12 cellular contexts compared by ENCODE assay signal in the genomic region with DNA sequence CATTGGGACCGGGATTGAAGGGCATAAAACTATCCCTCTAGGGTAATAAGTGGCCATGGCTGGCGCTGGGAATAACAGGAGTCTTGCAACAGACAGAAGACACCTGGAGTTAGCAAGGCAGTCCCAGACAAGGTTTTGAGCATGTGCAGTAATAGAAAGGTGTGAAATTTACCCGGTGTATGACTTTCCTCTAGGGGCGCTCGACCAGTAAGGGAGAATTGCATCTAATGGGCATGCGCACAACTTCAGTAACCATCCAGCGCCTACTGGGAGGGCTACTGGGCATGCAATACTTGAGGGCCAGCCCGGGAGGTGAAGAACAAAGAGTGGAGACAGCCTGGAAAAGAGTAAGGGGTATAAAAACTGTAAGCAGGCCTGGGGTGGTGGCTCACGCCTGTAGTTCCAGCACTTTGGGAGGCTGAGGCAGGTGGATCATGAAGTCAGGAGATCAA. TPM values are rescaled to one million over a fixed set of nuclear protein-coding genes. Genes with fewer than 3 reads are reported as not detected.
DNase-seq lines count a peak whose midpoint lies in the region; ATAC-seq and TF ChIP-seq lines count a peak whose summit lies in the region.
"Had no signal": no experiment of that assay in that cellular context is flagged by ENCODE, and none has a peak within 500 bp of the region (broad histone marks: within the 10 kb centered on the region; RNA-seq: fewer than 3 reads in every experiment).

No MANE protein-coding gene starts in this region.

- peak overlapping the region; percentile 48 for H3K27ac Mint-ChIP-seq in activated naive CD8-positive, alpha-beta T cell treated with anti-CD3 and anti-CD28 coated beads, Interleukin-2, amount 10 ng/mL, durations not matched to agents 7 days and 5 days
- H3K27ac Mint-ChIP-seq in natural killer cell, result peak overlapping the region; percentile 36 to 96

- H3K9me3 Mint-ChIP-seq in activated naive CD8-positive, alpha-beta T cell treated with anti-CD3 and anti-CD28 coated beads, Interleukin-2, amount 10 ng/mL, durations not matched to agents 7 days and 5 days, result peaks cover 21% of the 10 kb centered on the region
- peaks cover 0 to 4% of the 10 kb centered on the region in 2 donors for H3K9me3 Mint-ChIP-seq in natural killer cell

- no peak overlapping the region for H3K9ac ChIP-seq in Loucy (ENCODE audit: low read depth, low read length, poor library complexity, severe bottlenecking)

- peaks cover 44% of the 10 kb centered on the region for H3K4me1 Mint-ChIP-seq in activated naive CD8-positive, alpha-beta T cell treated with anti-CD3 and anti-CD28 coated beads, Interleukin-2, amount 10 ng/mL, durations not matched to agents 7 days and 5 days
- H3K4me1 Mint-ChIP-seq in natural killer cell, result peaks cover 59 to 60% of the 10 kb centered on the region in 2 donors

- H4K20me1 ChIP-seq in Loucy (ENCODE audit: insufficient read depth, low read length, poor library complexity, severe bottlenecking), result no peaks in the 10 kb centered on the region

- no peak overlapping the region for H3K4me2 ChIP-seq in Loucy (ENCODE audit: low read depth, low read length, poor library complexity, severe bottlenecking)

- POLR2A ChIA-PET in activated naive CD8-positive, alpha-beta T cell treated with anti-CD3 and anti-CD28 coated beads, Interleukin-2, amount 10 ng/mL, durations not matched to agents 7 days and 5 days (lab: Charles Lee), result interaction anchor here (1.1 kb wide), 1 partner anchor 51 kb away, joined by 8 read pairs; no protein-coding TSS in a partner anchor

- H3K4me3 Mint-ChIP-seq in activated naive CD8-positive, alpha-beta T cell treated with anti-CD3 and anti-CD28 coated beads, Interleukin-2, amount 10 ng/mL, durations not matched to agents 7 days and 5 days, result no peak overlapping the region
- H3K4me3 Mint-ChIP-seq in natural killer cell, result peak overlapping the region; percentile 45

- TF ChIP-seq CTCF in Loucy (conservative IDR thresholded peaks at IDR 0.05; ENCODE audit: low read length) (peak; percentile 35), natural killer cell (IDR thresholded peaks at IDR 0.05) (no peak)

- H3K27me3 Mint-ChIP-seq in activated naive CD8-positive, alpha-beta T cell treated with anti-CD3 and anti-CD28 coated beads, Interleukin-2, amount 10 ng/mL, durations not matched to agents 7 days and 5 days, result no peaks in the 10 kb centered on the region
- H3K27me3 Mint-ChIP-seq in natural killer cell (ENCODE audit: low read depth in 2 of 2), result no peaks in the 10 kb centered on the region

- H3K9me3 ChIP-seq in Loucy (ENCODE audit: insufficient read depth, low read depth, low read length), result no peaks in the 10 kb centered on the region
- H3K9me3 ChIP-seq: HAP-1, SJCRH30 had no signal

- H3F3A ChIP-seq in Loucy (ENCODE audit: low read depth), result peaks cover 8% of the 10 kb centered on the region; the same call in 1 of the 2 replicates

- H2AFZ ChIP-seq in Loucy (ENCODE audit: low read length), result no peak overlapping the region

- no peaks in the 10 kb centered on the region for H3K79me2 ChIP-seq in Loucy (ENCODE audit: insufficient read depth, low read length)

- in situ Hi-C loops in ACHN (cut with HindIII; ENCODE audit: low pct_ligation_motif_present, low pct_unique_long_range_greater_than_20kb, low sequenced_read_pairs), result no loop called here

- H3K27me3 ChIP-seq in Loucy (ENCODE audit: insufficient read depth, low read length, poor library complexity, severe bottlenecking), result no peaks in the 10 kb centered on the region
- H3K27me3 ChIP-seq: left lung, SJCRH30 had no signal

- no peak overlapping the region for H3K4me3 ChIP-seq in Loucy (ENCODE audit: low read length, poor library complexity, severe bottlenecking)
- H3K4me3 ChIP-seq: HAP-1, left lung, SJCRH30 had no signal

- ATAC-seq in activated naive CD8-positive, alpha-beta T cell treated with anti-CD3 and anti-CD28 coated beads, Interleukin-2, amount 10 ng/mL, durations not matched to agents 7 days and 5 days (ENCODE audit: low read depth), result no peak
- ATAC-seq in natural killer cell, result no peak
- ATAC-seq: activated naive CD4-positive, alpha-beta T cell treated with anti-CD3 and anti-CD28 coated beads, Interleukin-2, amount 50 U/mL, for 72 hours; left lung had no signal

- no peaks in the 10 kb centered on the region for H3K36me3 ChIP-seq in Loucy (ENCODE audit: insufficient read depth, low read length)
- H3K36me3 ChIP-seq: HAP-1, left lung, SJCRH30 had no signal

- H3K9me2 ChIP-seq in Loucy (replicated peaks; ENCODE audit: low read depth, low read length), result no peaks in the 10 kb centered on the region

- peak; percentile 15 for DNase-seq in ELR (ENCODE audit: low read depth)
- DNase-seq in activated naive CD8-positive, alpha-beta T cell treated with anti-CD3 and anti-CD28 coated beads, Interleukin-2, amount 10 ng/mL, durations not matched to agents 7 days and 5 days, result no peak
- DNase-seq in natural killer cell, result no peak
- no peak for DNase-seq in activated gamma-delta T cell treated with Interleukin-2 at 50 U/mL for 16 hours
- no peak for DNase-seq in SK-N-DZ (ENCODE audit: low spot score)
- DNase-seq in ACHN, result no peak
- DNase-seq: left lung, retina, SJCRH30 had no signal

- intact Hi-C loops in natural killer cell (cut with micrococcal nuclease), result no loop called here

- H3K36me3 Mint-ChIP-seq in activated naive CD8-positive, alpha-beta T cell treated with anti-CD3 and anti-CD28 coated beads, Interleukin-2, amount 10 ng/mL, durations not matched to agents 7 days and 5 days, result peaks cover 43% of the 10 kb centered on the region
- H3K36me3 Mint-ChIP-seq in natural killer cell, result peaks cover 8% of the 10 kb centered on the region

- peaks cover 24% of the 10 kb centered on the region for H3K4me1 ChIP-seq in Loucy (ENCODE audit: insufficient read depth, low read length, poor library complexity, severe bottlenecking)
- H3K4me1 ChIP-seq: SJCRH30 had no signal

RNA-seq across cellular contexts. Expression of gene SERPINB6, which starts 32.7 kb away (rescaled TPM):
- total RNA-seq in activated naive CD8-positive, alpha-beta T cell treated with anti-CD3 and anti-CD28 coated beads, Interleukin-2, amount 10 ng/mL, durations not matched to agents 7 days and 5 days, result 10 to 100 TPM; 85.3 to 85.6 TPM
- 100 to 1,000 TPM; 120 to 135 (median 129) TPM for total RNA-seq in natural killer cell
- polyA plus RNA-seq in SK-N-DZ (2014; cell fraction: cytosol; rRNA removed), result 24.6 and 26.2 TPM in 2 replicates
- 22.0 and 25.7 TPM in 2 replicates for polyA plus RNA-seq in SK-N-DZ (2014; cell fraction: nucleus; rRNA removed)

RNA-seq across cellular contexts. Expression of gene SERPINB9, which starts 35.5 kb away (rescaled TPM):
- 10 to 100 TPM; 56.4 to 56.8 TPM for total RNA-seq in activated naive CD8-positive, alpha-beta T cell treated with anti-CD3 and anti-CD28 coated beads, Interleukin-2, amount 10 ng/mL, durations not matched to agents 7 days and 5 days
- 10 to 100 TPM; 34.9 to 54.3 (median 47.3) TPM for total RNA-seq in natural killer cell
- polyA plus RNA-seq in SK-N-DZ (2014; cell fraction: cytosol; rRNA removed), result 0.06 and 0.23 TPM in 2 replicates
- polyA plus RNA-seq in SK-N-DZ (2014; cell fraction: nucleus; rRNA removed), result not detected in 2 replicates
